ENCODE assay signal across 1 cellular context in genomic region chr11:67371199-67371548, GRCh38.
TF ChIP-seq lines count a peak whose summit lies in the region.

No MANE protein-coding gene starts in this region.

TF ChIP-seq in H1, 55 proteins besides CTCF, POLR2A, EP300 and RAD21:
- TF ChIP-seq SIN3A (conservative IDR thresholded peaks at IDR 0.05 in 1 of 2, IDR thresholded peaks at IDR 0.05 in 1 of 2; ENCODE audit: low read depth in 1 of 2, low read length in 2 of 2), result no peak
- TF ChIP-seq SUZ12 (IDR thresholded peaks at IDR 0.05; ENCODE audit: low read length), result no peak
- TF ChIP-seq FOSL1 (IDR thresholded peaks at IDR 0.05; ENCODE audit: insufficient read depth, low read depth, low read length), result no peak
- TF ChIP-seq HDAC6 (IDR thresholded peaks at IDR 0.05; ENCODE audit: low read depth, low read length), result no peak
- no peak for TF ChIP-seq ATF2 (IDR thresholded peaks at IDR 0.05; ENCODE audit: low read length)
- no peak for TF ChIP-seq CTBP2 (IDR thresholded peaks at IDR 0.05; ENCODE audit: borderline replicate concordance, insufficient read depth, insufficient read length, low read length)
- no peak for TF ChIP-seq ASH2L (IDR thresholded peaks at IDR 0.05; ENCODE audit: low read length)
- no peak for TF ChIP-seq SIX5 (IDR thresholded peaks at IDR 0.05; ENCODE audit: low read depth, low read length)
- no peak for TF ChIP-seq BCL11A (IDR thresholded peaks at IDR 0.05; ENCODE audit: low read depth in 2 of 2, low read length in 2 of 2)
- no peak for TF ChIP-seq POU5F1 (IDR thresholded peaks at IDR 0.05; ENCODE audit: low read depth, low read length)
- TF ChIP-seq POLR2AphosphoS5 (IDR thresholded peaks at IDR 0.05; ENCODE audit: low read depth, low read length), result no peak
- TF ChIP-seq RBBP5 (IDR thresholded peaks at IDR 0.05; ENCODE audit: borderline replicate concordance, low read depth, low read length), result no peak
- no peak for TF ChIP-seq RNF2 (IDR thresholded peaks at IDR 0.05; ENCODE audit: borderline replicate concordance, low read depth, low read length, missing control alignments, poor library complexity, severe bottlenecking)
- no peak for TF ChIP-seq NRF1 (IDR thresholded peaks at IDR 0.05; ENCODE audit: low read depth, low read length)
- no peak for TF ChIP-seq NANOG (IDR thresholded peaks at IDR 0.05; ENCODE audit: insufficient read depth, low read depth, low read length, poor library complexity, severe bottlenecking)
- TF ChIP-seq SP4 (IDR thresholded peaks at IDR 0.05; ENCODE audit: low read length), result no peak
